20 cellular contexts compared by ENCODE assay signal in genomic region chr6:19268718-19269117, GRCh38.
A peak's percentile ranks its signal among the peaks of the same experiment; 100 is the strongest.
DNase-seq lines count a peak whose midpoint lies in the region; TF ChIP-seq lines count a peak whose summit lies in the region.
"Had no signal": no experiment of that assay in that cellular context is flagged by ENCODE, and none has a peak within 500 bp of the region (broad histone marks: within the 10 kb centered on the region; RNA-seq: fewer than 3 reads in every experiment).

No MANE protein-coding gene starts in this region.

- no peaks in the 10 kb centered on the region for H3K36me3 Mint-ChIP-seq in Caco-2 (ENCODE audit: insufficient read depth, unreplicated experiment)
- H3K36me3 Mint-ChIP-seq in endodermal cell (ENCODE audit: low read depth) = no peaks in the 10 kb centered on the region
- no peaks in the 10 kb centered on the region for H3K36me3 Mint-ChIP-seq in endothelial cell (ENCODE audit: low read depth, unreplicated experiment)
- H3K36me3 Mint-ChIP-seq: CD4-positive, CD25-positive, alpha-beta regulatory T cell had no signal

- H3K9me3 Mint-ChIP-seq in Caco-2 (ENCODE audit: unreplicated experiment) (peaks cover 10% of the 10 kb centered on the region), endodermal cell (peaks cover 6% of the 10 kb centered on the region), endothelial cell (ENCODE audit: unreplicated experiment) (no peaks in the 10 kb centered on the region)

- no peak overlapping the region for H3K9ac ChIP-seq in endodermal cell (ENCODE audit: extremely low read depth, low read length, poor library complexity, severe bottlenecking)

- POLR2A ChIA-PET in Caco-2 (lab: Charles Lee) = no interaction called here

- H3K27me3 Mint-ChIP-seq in Caco-2 (ENCODE audit: insufficient read depth, unreplicated experiment) (peaks cover 2% of the 10 kb centered on the region), endodermal cell (ENCODE audit: insufficient read depth) (no peaks in the 10 kb centered on the region), endothelial cell (ENCODE audit: unreplicated experiment) (peaks cover 1% of the 10 kb centered on the region)
- H3K27me3 Mint-ChIP-seq: CD4-positive, CD25-positive, alpha-beta regulatory T cell had no signal

- H3K36me3 ChIP-seq in Caco-2 (ENCODE audit: control insufficient read depth, insufficient read depth, low read length) = no peaks in the 10 kb centered on the region
- H3K36me3 ChIP-seq in endodermal cell (ENCODE audit: control insufficient read depth, insufficient read depth, low read length) = no peaks in the 10 kb centered on the region
- no peaks in the 10 kb centered on the region for H3K36me3 ChIP-seq in spleen
- H3K36me3 ChIP-seq in effector memory CD4-positive, alpha-beta T cell (ENCODE audit: control insufficient read depth, insufficient read depth, low read length) = no peaks in the 10 kb centered on the region
- H3K36me3 ChIP-seq: Peyer's patch had no signal

- no peaks in the 10 kb centered on the region for H3K4me1 ChIP-seq in Caco-2
- H3K4me1 ChIP-seq in endodermal cell (ENCODE audit: control insufficient read depth, insufficient read depth, low read length) = no peaks in the 10 kb centered on the region
- H3K4me1 ChIP-seq in spleen = no peaks in the 10 kb centered on the region
- no peaks in the 10 kb centered on the region for H3K4me1 ChIP-seq in effector memory CD4-positive, alpha-beta T cell (ENCODE audit: control insufficient read depth, insufficient read depth, low read length, poor library complexity, severe bottlenecking)
- H3K4me1 ChIP-seq: Peyer's patch had no signal

- no peak overlapping the region for H3K4me3 Mint-ChIP-seq in Caco-2 (ENCODE audit: unreplicated experiment)
- H3K4me3 Mint-ChIP-seq in endodermal cell = no peak overlapping the region
- no peak overlapping the region for H3K4me3 Mint-ChIP-seq in endothelial cell (ENCODE audit: unreplicated experiment)
- H3K4me3 Mint-ChIP-seq: GM23338, H9 had no signal

- no peaks in the 10 kb centered on the region for H3K27me3 ChIP-seq in Caco-2 (replicated peaks; ENCODE audit: control insufficient read depth, insufficient read depth, low read length)
- no peaks in the 10 kb centered on the region for H3K27me3 ChIP-seq in endodermal cell (ENCODE audit: control insufficient read depth, insufficient read depth, low read length, poor library complexity, severe bottlenecking)
- H3K27me3 ChIP-seq in spleen (replicated peaks in 1 of 7) = no peaks in the 10 kb centered on the region
- H3K27me3 ChIP-seq in effector memory CD4-positive, alpha-beta T cell (replicated peaks; ENCODE audit: control insufficient read depth, insufficient read depth, low read length, poor library complexity, severe bottlenecking) = no peaks in the 10 kb centered on the region
- H3K27me3 ChIP-seq: Peyer's patch had no signal

- intact Hi-C loops in Caco-2 (cut with micrococcal nuclease; ENCODE audit: unreplicated experiment) (no loop called here), spleen (cut with DNase I; ENCODE audit: low total_unique reads) (no loop called here)

- H3K27ac ChIP-seq in endodermal cell (ENCODE audit: low read depth, low read length) (no peak overlapping the region), spleen (no peak overlapping the region)
- H3K27ac ChIP-seq in effector memory CD4-positive, alpha-beta T cell (ENCODE audit: insufficient read depth, low read length, poor library complexity, severe bottlenecking) = no peak overlapping the region
- H3K27ac ChIP-seq: Peyer's patch had no signal

- DNase-seq in Caco-2 = no peak
- DNase-seq in NCI-H69 (lab: John Stamatoyannopoulos, UW) = peak; percentile 77
- DNase-seq in endodermal cell = no peak
- peak; percentile 41 for DNase-seq in spleen
- DNase-seq in endothelial cell (ENCODE audit: low spot score) = no peak
- no peak for DNase-seq in effector memory CD4-positive, alpha-beta T cell
- no peak for DNase-seq in NCI-H82 (lab: John Stamatoyannopoulos, UW)
- DNase-seq: CD4-positive, CD25-positive, alpha-beta regulatory T cell; H9; IMR-90; KG1; MM.1S; NCI-H1417; NCI-H187; NCI-H2081 treated with DMSO at 0.1 percent for 48 hours; NCI-H446; NCI-H524 treated with DMSO at 0.1 percent for 48 hours; Peyer's patch; SHP77 treated with DMSO at 0.1 percent for 48 hours had no signal

- no peak for TF ChIP-seq POLR2A in spleen (IDR thresholded peaks at IDR 0.05)

- H3K4me1 Mint-ChIP-seq in Caco-2 (ENCODE audit: low read depth, unreplicated experiment) (peaks cover 5% of the 10 kb centered on the region), endodermal cell (peaks cover 6% of the 10 kb centered on the region), endothelial cell (ENCODE audit: unreplicated experiment) (no peaks in the 10 kb centered on the region)
- H3K4me1 Mint-ChIP-seq: CD4-positive, CD25-positive, alpha-beta regulatory T cell; GM23338; H9 had no signal

- TF ChIP-seq CTCF in Caco-2 (IDR thresholded peaks at IDR 0.05; ENCODE audit: insufficient read depth in 1 of 2, low read depth in 1 of 2, low read length in 1 of 2, severe bottlenecking in 1 of 2, unreplicated experiment in 1 of 2) (no peak), endodermal cell (conservative IDR thresholded peaks at IDR 0.05) (no peak), spleen (IDR thresholded peaks at IDR 0.05 in 8 of 11, conservative IDR thresholded peaks at IDR 0.05 in 3 of 11) (no peak), endothelial cell (IDR thresholded peaks at IDR 0.05; ENCODE audit: unreplicated experiment) (no peak)

- CTCF ChIA-PET in Caco-2 (lab: Charles Lee) = interaction anchor here (0.6 kb wide), 1 partner anchor 131 kb away, joined by 8 read pairs; no protein-coding TSS in a partner anchor

- peak overlapping the region; percentile 53 for H3K27ac Mint-ChIP-seq in Caco-2 (ENCODE audit: unreplicated experiment)
- peak overlapping the region; percentile 4 for H3K27ac Mint-ChIP-seq in endodermal cell
- H3K27ac Mint-ChIP-seq in endothelial cell (ENCODE audit: unreplicated experiment) = no peak overlapping the region
- H3K27ac Mint-ChIP-seq: CD4-positive, CD25-positive, alpha-beta regulatory T cell; GM23338 had no signal

- H3K4me3 ChIP-seq in Caco-2 (ENCODE audit: low read depth, low read length) (no peak overlapping the region), endodermal cell (ENCODE audit: low read length) (no peak overlapping the region), spleen (no peak overlapping the region)
- no peak overlapping the region for H3K4me3 ChIP-seq in effector memory CD4-positive, alpha-beta T cell (ENCODE audit: insufficient read depth, low read depth, low read length, poor library complexity, severe bottlenecking)
- H3K4me3 ChIP-seq: GM23338, Peyer's patch had no signal

- BruUV-seq in Caco-2 (replicated peaks; lab: Mats Ljungman, UMichigan) = no TSS peak

- no peaks in the 10 kb centered on the region; the same call in 1 of the 2 replicates for H3K9me3 ChIP-seq in Caco-2
- H3K9me3 ChIP-seq in endodermal cell (ENCODE audit: control insufficient read depth, low read length) = no peaks in the 10 kb centered on the region
- peaks cover 0 to 50% (median 30%) of the 10 kb centered on the region in 8 donors for H3K9me3 ChIP-seq in spleen
- H3K9me3 ChIP-seq in effector memory CD4-positive, alpha-beta T cell (ENCODE audit: control insufficient read depth, low read length) = no peaks in the 10 kb centered on the region
- H3K9me3 ChIP-seq: Peyer's patch had no signal

Comparison
In these comparisons a context has a peak if more than half of its experiments do, and no peak if none do; other contexts are left out.
1. DNase-seq: peak in NCI-H69 (single experiment) and spleen (single experiment); none in Caco-2 (0 of 2), endodermal cell (single experiment), endothelial cell (single experiment), effector memory CD4-positive, alpha-beta T cell (0 of 3) and NCI-H82 (single experiment).